8 cellular contexts compared by ENCODE assay signal in genomic region chr1:44405804-44406743, GRCh38. TPM values are rescaled to one million over a fixed set of nuclear protein-coding genes. Genes with fewer than 3 reads are reported as not detected.
DNase-seq lines count a peak whose midpoint lies in the region; ATAC-seq and TF ChIP-seq lines count a peak whose summit lies in the region.

No MANE protein-coding gene starts in this region.

- no peaks in the 10 kb centered on the region for H3K9me3 ChIP-seq in mesodermal cell (ENCODE audit: control insufficient read depth, low read length)
- no peaks in the 10 kb centered on the region for H3K9me3 ChIP-seq in tibial nerve

- ATAC-seq in HG02884 (IDR thresholded peaks at IDR 0.05; ENCODE audit: unreplicated experiment), result no peak

- 0% methylated on average over 33 to 43 of the region's 67 CpGs for WGBS in mesodermal cell (ENCODE audit: insufficient coverage in 2 of 2), 2 experiments
- 1% methylated on average over 62 to 64 of the region's 67 CpGs for WGBS in tibial nerve, 2 donors

- peaks cover 11 to 99% of the 10 kb centered on the region in 2 donors for H3K27me3 ChIP-seq in tibial nerve

- DNase-seq in DMS53 (lab: John Stamatoyannopoulos, UW), result peak; percentile 61
- no peak for DNase-seq in DMS53 treated with DMSO at 0.1 percent for 48 hours (lab: John Stamatoyannopoulos, UW; ENCODE audit: unreplicated experiment)
- DNase-seq in RKO (ENCODE audit: low spot score), result peak; percentile 50
- no peak for DNase-seq in chondrocyte (ENCODE audit: low spot score)
- DNase-seq in tibial nerve (ENCODE audit: low spot score in 2 of 2), result no peak
- no peak for DNase-seq in kidney glomerular epithelial cell (lab: John Stamatoyannopoulos, UW)

- peak overlapping the region; percentile 89 for H3K27ac Mint-ChIP-seq in chondrocyte (ENCODE audit: unreplicated experiment)

- TF ChIP-seq CTCF in chondrocyte (IDR thresholded peaks at IDR 0.05), result no peak
- TF ChIP-seq CTCF in tibial nerve (IDR thresholded peaks at IDR 0.05), result no peak

- H3K4me1 Mint-ChIP-seq in chondrocyte (ENCODE audit: low read depth), result peaks cover 39% of the 10 kb centered on the region

- H3K4me3 ChIP-seq in mesodermal cell (ENCODE audit: extremely low read depth, insufficient read depth, low read length, poor library complexity, severe bottlenecking) (peak overlapping the region; percentile 50), tibial nerve (peak overlapping the region; percentile 34 to 69 (median 53))

- peaks cover 19% of the 10 kb centered on the region for H3K27me3 Mint-ChIP-seq in chondrocyte (ENCODE audit: low read depth)

- H3K9me3 Mint-ChIP-seq in chondrocyte (ENCODE audit: low read depth), result no peaks in the 10 kb centered on the region

- H3K36me3 Mint-ChIP-seq in chondrocyte (ENCODE audit: low read depth), result peaks cover 1% of the 10 kb centered on the region

- H3K36me3 ChIP-seq in mesodermal cell (ENCODE audit: control insufficient read depth, insufficient read depth, low read length) (no peaks in the 10 kb centered on the region), tibial nerve (no peaks in the 10 kb centered on the region)

- TF ChIP-seq POLR2A in tibial nerve (IDR thresholded peaks at IDR 0.05), result no peak

- no peak overlapping the region for H3K27ac ChIP-seq in mesodermal cell (ENCODE audit: low read depth, low read length, severe bottlenecking)
- peak overlapping the region; percentile 24 to 81 (median 41) for H3K27ac ChIP-seq in tibial nerve

- peak overlapping the region; percentile 90 for H3K4me3 Mint-ChIP-seq in chondrocyte (ENCODE audit: unreplicated experiment)

- H3K4me1 ChIP-seq in mesodermal cell (ENCODE audit: control insufficient read depth, insufficient read depth, low read length, poor library complexity, severe bottlenecking) (peaks cover 21% of the 10 kb centered on the region), tibial nerve (peaks cover 0 to 52% (median 25%) of the 10 kb centered on the region in 4 donors)

- peak in 1 of 2 donors; percentile 5 for TF ChIP-seq EP300 in tibial nerve (IDR thresholded peaks at IDR 0.05)

RNA-seq across cellular contexts. Expression of gene RNF220, which starts 1.0 kb away (rescaled TPM):
- total RNA-seq in chondrocyte, result 58.4 to 59.3 TPM (median 58.8 TPM) in 3 replicates
- polyA plus RNA-seq in mesodermal cell (2013, experiment 1 of 2), result 63.5 TPM
- 60.3 TPM for polyA plus RNA-seq in mesodermal cell (2013, experiment 2 of 2)
- total RNA-seq in tibial nerve, result 100 to 1,000 TPM; 110 to 151 (median 114) TPM

RNA-seq across cellular contexts. Expression of gene ERI3, which starts 51.0 kb away (rescaled TPM):
- 46.0 to 65.3 TPM (median 47.7 TPM) in 3 replicates for total RNA-seq in chondrocyte
- polyA plus RNA-seq in mesodermal cell (2013, experiment 1 of 2), result 48.4 TPM
- 42.7 TPM for polyA plus RNA-seq in mesodermal cell (2013, experiment 2 of 2)
- 10 to 100 TPM; 60.1 to 82.2 (median 66.5) TPM for total RNA-seq in tibial nerve

Comparison
In these comparisons a context has a peak if more than half of its experiments do, and no peak if none do; other contexts are left out.
1. DNase-seq: peak in DMS53 (single experiment) and RKO (single experiment); none in DMS53 treated with DMSO at 0.1 percent for 48 hours (single experiment), chondrocyte (single experiment), tibial nerve (0 of 2) and kidney glomerular epithelial cell (single experiment).